ENCODE assay signal across 1 cellular context in genomic region chr4:5361968-5362367, GRCh38.
A peak's percentile ranks its signal among the peaks of the same experiment; 100 is the strongest.
TF ChIP-seq lines count a peak whose summit lies in the region.

No MANE protein-coding gene starts in this region.

TF ChIP-seq in A549, 52 proteins besides CTCF, POLR2A, EP300 and RAD21 (continued from another document):
- TF ChIP-seq REST (IDR thresholded peaks at IDR 0.05) (peak; percentile 94), PBX3 (IDR thresholded peaks at IDR 0.05) (no peak), RFX5 (IDR thresholded peaks at IDR 0.05) (no peak), CHD4 (IDR thresholded peaks at IDR 0.05; ENCODE audit: borderline replicate concordance) (no peak), ZSCAN20 (CRISPR knock-in tag; IDR thresholded peaks at IDR 0.05) (no peak)
